1 cellular context compared by ENCODE assay signal in genomic region chr3:11211531-11212300, GRCh38.
TF ChIP-seq lines count a peak whose summit lies in the region.

No MANE protein-coding gene starts in this region.

TF ChIP-seq in HepG2, 621 proteins besides CTCF, POLR2A, EP300 and RAD21:
- TF ChIP-seq ZFP36L2 (CRISPR knock-in tag; IDR thresholded peaks at IDR 0.05) (no peak), XRCC5 (optimal IDR thresholded peaks at IDR 0.05; ENCODE audit: low read length) (no peak), MBD4 (IDR thresholded peaks at IDR 0.05; ENCODE audit: borderline replicate concordance, low read length) (no peak), CHCHD3 (CRISPR knock-in tag; IDR thresholded peaks at IDR 0.05) (no peak), GATAD1 (CRISPR knock-in tag; IDR thresholded peaks at IDR 0.05) (no peak), ZNF256 (CRISPR knock-in tag; conservative IDR thresholded peaks at IDR 0.05) (no peak), SMC3 (IDR thresholded peaks at IDR 0.05; ENCODE audit: low read length) (no peak), ATF7-NPFF (CRISPR knock-in tag; IDR thresholded peaks at IDR 0.05; ENCODE audit: low read depth) (no peak), HNF1A (IDR thresholded peaks at IDR 0.05; ENCODE audit: low read depth) (no peak), HNF1A (CRISPR knock-in tag; IDR thresholded peaks at IDR 0.05; ENCODE audit: borderline replicate concordance) (no peak), RXRB (CRISPR knock-in tag; IDR thresholded peaks at IDR 0.05; ENCODE audit: borderline replicate concordance) (no peak), HOMEZ (CRISPR knock-in tag; IDR thresholded peaks at IDR 0.05; ENCODE audit: low read depth) (no peak), ZNF615 (CRISPR knock-in tag; IDR thresholded peaks at IDR 0.05; ENCODE audit: borderline replicate concordance) (no peak), POGK (CRISPR knock-in tag; conservative IDR thresholded peaks at IDR 0.05) (no peak), BATF2 (CRISPR knock-in tag; IDR thresholded peaks at IDR 0.05) (no peak), AHR (CRISPR knock-in tag; IDR thresholded peaks at IDR 0.05) (no peak), IKZF1 (IDR thresholded peaks at IDR 0.05) (no peak), HMGA1 (CRISPR knock-in tag; conservative IDR thresholded peaks at IDR 0.05) (no peak), REL (CRISPR knock-in tag; conservative IDR thresholded peaks at IDR 0.05) (no peak)
